In the genomic region with DNA sequence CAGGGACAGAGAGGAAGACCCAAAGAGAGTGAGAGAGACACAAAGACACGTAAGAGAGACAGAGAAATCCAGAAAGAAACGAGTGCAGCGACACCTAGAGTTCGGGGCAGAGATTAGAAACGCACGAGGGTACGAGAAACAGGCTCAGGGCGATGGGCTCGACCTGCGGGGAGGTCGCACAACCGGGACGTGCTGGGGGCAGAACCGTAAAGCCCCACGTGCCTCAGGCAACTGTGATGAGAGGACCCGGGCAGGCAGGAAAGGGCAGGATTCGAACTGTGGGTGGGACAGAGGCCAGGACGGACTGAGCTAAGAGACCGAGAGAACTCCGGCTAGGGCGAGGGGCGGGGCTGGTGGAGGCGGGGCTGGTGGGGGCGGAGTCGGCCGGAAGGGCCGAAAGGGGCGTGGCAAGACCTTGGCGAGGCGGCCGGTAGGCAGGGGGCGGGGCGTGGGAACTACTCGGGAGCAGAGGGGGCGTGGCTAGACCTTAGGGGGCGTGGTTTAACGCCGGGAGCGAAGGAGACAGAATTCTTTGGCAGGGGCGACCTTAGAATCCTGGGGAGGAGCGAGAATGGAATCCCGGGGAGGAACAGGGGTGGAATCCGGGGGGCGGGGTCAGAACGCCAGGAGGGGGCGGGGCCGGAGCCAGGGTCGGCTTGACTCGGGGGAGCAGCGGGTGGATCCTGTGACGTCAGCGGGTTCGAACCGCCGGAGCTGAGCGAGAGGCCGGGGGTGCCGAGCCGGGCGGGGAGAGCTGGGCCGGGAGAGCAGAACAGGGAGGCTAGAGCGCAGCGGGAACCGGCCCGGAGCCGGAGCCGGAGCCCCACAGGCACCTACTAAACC, we compare ENCODE assay signal across 8 cellular contexts. TPM values are rescaled to one million over a fixed set of nuclear protein-coding genes. Genes with fewer than 3 reads are reported as not detected.
DNase-seq lines count a peak whose midpoint lies in the region; ATAC-seq, FAIRE-seq and TF ChIP-seq lines count a peak whose summit lies in the region.

Gene NECTIN2 (plus strand): TSS at position 686 of the 843 bp plus-strand sequence. CDS start 229 bp downstream, outside the sequence.

- peak; percentile 29 for FAIRE-seq in pancreas (lab: Jason Lieb, UNC)

- H3K9me3 ChIP-seq in pancreas (no peaks in the 10 kb centered on the region), thoracic aorta (no peaks in the 10 kb centered on the region)

- peaks cover 26% of the 10 kb centered on the region for H3K4me1 Mint-ChIP-seq in activated naive CD8-positive, alpha-beta T cell treated with anti-CD3 and anti-CD28 coated beads, Interleukin-2, amount 50 U/mL, for 24 hours

- no peaks in the 10 kb centered on the region for H3K9me3 Mint-ChIP-seq in activated naive CD8-positive, alpha-beta T cell treated with anti-CD3 and anti-CD28 coated beads, Interleukin-2, amount 50 U/mL, for 24 hours

- DNase-seq in NCI-H524 (lab: John Stamatoyannopoulos, UW), result peak; percentile 78 to 85
- no peak for DNase-seq in NCI-H524 treated with DMSO at 0.1 percent for 48 hours (lab: John Stamatoyannopoulos, UW)
- peak; percentile 83 to 95 (median 89) for DNase-seq in NCI-H1417 (lab: John Stamatoyannopoulos, UW)
- peak; percentile 95 for DNase-seq in SW480 (ENCODE audit: low spot score)
- DNase-seq in activated naive CD8-positive, alpha-beta T cell treated with anti-CD3 and anti-CD28 coated beads, Interleukin-2, amount 50 U/mL, for 24 hours, result peak; percentile 98
- peak; percentile 100 for DNase-seq in Right ventricle myocardium superior
- peak; percentile 99 to 100 (median 100) for DNase-seq in pancreas
- peak; percentile 100 for DNase-seq in thoracic aorta (ENCODE audit: low spot score)

- peak within 1 kb of the TSS; percentile 63 for H3K27ac Mint-ChIP-seq in activated naive CD8-positive, alpha-beta T cell treated with anti-CD3 and anti-CD28 coated beads, Interleukin-2, amount 50 U/mL, for 24 hours

- H3K27ac ChIP-seq in pancreas (peak within 1 kb of the TSS; percentile 92 to 99 (median 97)), thoracic aorta (peak within 1 kb of the TSS; percentile 89 to 91)

- TF ChIP-seq CTCF in pancreas (IDR thresholded peaks at IDR 0.05), result peak in 3 of 4 donors; percentile 32 to 47 (median 32)
- TF ChIP-seq CTCF in thoracic aorta (IDR thresholded peaks at IDR 0.05), result peak; percentile 62

- peak within 1 kb of the TSS; percentile 83 for H3K4me3 Mint-ChIP-seq in activated naive CD8-positive, alpha-beta T cell treated with anti-CD3 and anti-CD28 coated beads, Interleukin-2, amount 50 U/mL, for 24 hours

- no peaks in the 10 kb centered on the region for H3K27me3 ChIP-seq in pancreas
- H3K27me3 ChIP-seq in thoracic aorta (replicated peaks; ENCODE audit: insufficient read depth), result no peaks in the 10 kb centered on the region

- peaks cover 0 to 7% (median 6%) of the 10 kb centered on the region in 3 donors for H3K4me1 ChIP-seq in pancreas
- H3K4me1 ChIP-seq in thoracic aorta (ENCODE audit: control insufficient read depth in 1 of 2, low read depth in 2 of 2), result peaks cover 16 to 33% of the 10 kb centered on the region in 2 donors

- 0 to 1% methylated on average over 57 to 67 of the region's 67 CpGs for WGBS in pancreas, 2 donors

- H3K36me3 Mint-ChIP-seq in activated naive CD8-positive, alpha-beta T cell treated with anti-CD3 and anti-CD28 coated beads, Interleukin-2, amount 50 U/mL, for 24 hours (ENCODE audit: low read depth), result no peaks in the 10 kb centered on the region

- H3K4me3 ChIP-seq in pancreas (peak within 1 kb of the TSS; percentile 92 to 97 (median 92)), thoracic aorta (peak within 1 kb of the TSS; percentile 80)

- no peaks in the 10 kb centered on the region for H3K36me3 ChIP-seq in pancreas
- no peaks in the 10 kb centered on the region for H3K36me3 ChIP-seq in thoracic aorta

- H3K27me3 Mint-ChIP-seq in activated naive CD8-positive, alpha-beta T cell treated with anti-CD3 and anti-CD28 coated beads, Interleukin-2, amount 50 U/mL, for 24 hours, result peaks cover 36% of the 10 kb centered on the region

- intact Hi-C loops in Right ventricle myocardium superior (cut with DNase I) (no loop called here), pancreas (cut with DNase I) (no loop called here)

- ATAC-seq in activated naive CD8-positive, alpha-beta T cell treated with anti-CD3 and anti-CD28 coated beads, Interleukin-2, amount 50 U/mL, for 24 hours, result peak; percentile 65
- ATAC-seq in Right ventricle myocardium superior (ENCODE audit: poor library complexity), result peak; percentile 87
- ATAC-seq in pancreas, result peak; percentile 76 to 86 (median 80)
- peak; percentile 67 for ATAC-seq in thoracic aorta (ENCODE audit: insufficient number of reproducible peaks, low FRiP score, low read depth)

RNA-seq across cellular contexts. Expression of gene NECTIN2, which starts in this region (rescaled TPM):
- total RNA-seq in Right ventricle myocardium superior, result 36.9 TPM
- 100 to 1,000 TPM in 1 of 6 donors, 10 to 100 TPM in 5; 26.7 to 101 (median 40.2) TPM for total RNA-seq in pancreas
- polyA plus RNA-seq in pancreas, result 100 to 1,000 TPM in 1 of 2 donors, 10 to 100 TPM in 1; 93.6 to 101 TPM
- 10 to 100 TPM; 61.7 to 84.3 TPM for total RNA-seq in thoracic aorta
